In genomic region chr4:145041378-145041777, GRCh38 we compare ENCODE assay signal across 10 cellular contexts. TPM values are rescaled to one million over a fixed set of nuclear protein-coding genes. Genes with fewer than 3 reads are reported as not detected.
DNase-seq lines count a peak whose midpoint lies in the region; ATAC-seq lines count a peak whose summit lies in the region.
"Had no signal": no experiment of that assay in that cellular context is flagged by ENCODE, and none has a peak within 500 bp of the region (broad histone marks: within the 10 kb centered on the region; RNA-seq: fewer than 3 reads in every experiment).

No MANE protein-coding gene starts in this region.

- no peaks in the 10 kb centered on the region for H3K27me3 Mint-ChIP-seq in T-helper 2 cell treated with Interferon-gamma antibody and Interleukin-4, amounts not matched to agents 5 μg/mL and 100 μg/mL, for 36 hours (ENCODE audit: low read depth)

- H3K27ac Mint-ChIP-seq in T-helper 2 cell treated with Interferon-gamma antibody and Interleukin-4, amounts not matched to agents 5 μg/mL and 100 μg/mL, for 36 hours: no peak overlapping the region
- H3K27ac Mint-ChIP-seq: activated naive CD4-positive, alpha-beta T cell treated with anti-CD3 and anti-CD28 coated beads for 36 hours had no signal

- H3K4me1 Mint-ChIP-seq in T-helper 2 cell treated with Interferon-gamma antibody and Interleukin-4, amounts not matched to agents 5 μg/mL and 100 μg/mL, for 36 hours (ENCODE audit: low read depth): peaks cover 4% of the 10 kb centered on the region

- peaks cover 2% of the 10 kb centered on the region for H3K36me3 Mint-ChIP-seq in T-helper 2 cell treated with Interferon-gamma antibody and Interleukin-4, amounts not matched to agents 5 μg/mL and 100 μg/mL, for 36 hours (ENCODE audit: low read depth)

- H3K9me3 Mint-ChIP-seq in T-helper 2 cell treated with Interferon-gamma antibody and Interleukin-4, amounts not matched to agents 5 μg/mL and 100 μg/mL, for 36 hours: no peaks in the 10 kb centered on the region
- H3K9me3 Mint-ChIP-seq: activated naive CD4-positive, alpha-beta T cell treated with anti-CD3 and anti-CD28 coated beads for 36 hours had no signal

- peak; percentile 98 for ATAC-seq in GM18520 (IDR thresholded peaks at IDR 0.05; ENCODE audit: unreplicated experiment)
- peak; percentile 94 for ATAC-seq in GM21825 (IDR thresholded peaks at IDR 0.05; ENCODE audit: unreplicated experiment)
- ATAC-seq in HG03521 (IDR thresholded peaks at IDR 0.05; ENCODE audit: unreplicated experiment): peak; percentile 89

- DNase-seq in hypothalamus (lab: John Stamatoyannopoulos, UW): peak in 32 of 51 donors; percentile 0 to 54 (median 8)
- no peak for DNase-seq in T-helper 2 cell treated with Interferon-gamma antibody and Interleukin-4, amounts not matched to agents 5 μg/mL and 100 μg/mL, for 36 hours (ENCODE audit: low spot score)
- DNase-seq in NCI-H1105 treated with DMSO at 0.1 percent for 48 hours (lab: John Stamatoyannopoulos, UW): no peak
- no peak for DNase-seq in COLO668 (lab: John Stamatoyannopoulos, UW; ENCODE audit: unreplicated experiment)
- DNase-seq in A172 (ENCODE audit: low spot score): no peak
- DNase-seq: activated naive CD4-positive, alpha-beta T cell treated with anti-CD3 and anti-CD28 coated beads for 36 hours; DND-41 had no signal

- no peak overlapping the region for H3K4me3 Mint-ChIP-seq in T-helper 2 cell treated with Interferon-gamma antibody and Interleukin-4, amounts not matched to agents 5 μg/mL and 100 μg/mL, for 36 hours
- H3K4me3 Mint-ChIP-seq: activated naive CD4-positive, alpha-beta T cell treated with anti-CD3 and anti-CD28 coated beads for 36 hours had no signal

RNA-seq across cellular contexts. Expression of gene ANAPC10, which starts 56.6 kb away (rescaled TPM):
- total RNA-seq in A172 (2014; rRNA removed; shearing (Covaris generic)): 64.3 and 65.8 TPM in 2 replicates

RNA-seq across cellular contexts. Expression of gene ABCE1, which starts 56.7 kb away (rescaled TPM):
- 161 and 173 TPM in 2 replicates for total RNA-seq in A172 (2014; rRNA removed; shearing (Covaris generic))

Comparison
In these comparisons a context has a peak if more than half of its experiments do, and no peak if none do; other contexts are left out.
1. DNase-seq: peak in hypothalamus (32 of 51); none in T-helper 2 cell treated with Interferon-gamma antibody and Interleukin-4, amounts not matched to agents 5 μg/mL and 100 μg/mL, for 36 hours (single experiment), NCI-H1105 treated with DMSO at 0.1 percent for 48 hours (single experiment), COLO668 (single experiment) and A172 (single experiment).
2. Peak in every context shown above with its lines, with median percentiles within 50 percentile points of each other: ATAC-seq.